Comparison of ENCODE assay signal across 14 cellular contexts in genomic region chr9:107707915-107708441, GRCh38.
A peak's percentile ranks its signal among the peaks of the same experiment; 100 is the strongest.
DNase-seq lines count a peak whose midpoint lies in the region; ATAC-seq and TF ChIP-seq lines count a peak whose summit lies in the region.
"Had no signal": no experiment of that assay in that cellular context is flagged by ENCODE, and none has a peak within 500 bp of the region (broad histone marks: within the 10 kb centered on the region; RNA-seq: fewer than 3 reads in every experiment).

No MANE protein-coding gene starts in this region.

- H3K79me2 ChIP-seq in SK-N-SH (ENCODE audit: insufficient read depth) (no peaks in the 10 kb centered on the region), smooth muscle cell (ENCODE audit: low read depth) (no peaks in the 10 kb centered on the region), MM.1S (ENCODE audit: low read length) (no peaks in the 10 kb centered on the region)

- H3K9ac ChIP-seq in SK-N-SH (no peak overlapping the region), smooth muscle cell (ENCODE audit: low read depth) (no peak overlapping the region), MM.1S (ENCODE audit: low read length) (no peak overlapping the region)

- H3K4me1 ChIP-seq in right atrium auricular region, result peaks cover 0 to 31% of the 10 kb centered on the region in 2 donors
- H3K4me1 ChIP-seq in SK-N-SH (ENCODE audit: control insufficient read depth in 1 of 2, insufficient read depth in 2 of 2, low read depth in 1 of 2, low read length in 1 of 2), result peaks cover 0 to 18% of the 10 kb centered on the region in 2 experiments; a peak in 2 of 4 replicates
- H3K4me1 ChIP-seq in smooth muscle cell (ENCODE audit: low read depth), result no peaks in the 10 kb centered on the region
- H3K4me1 ChIP-seq in MM.1S (ENCODE audit: low read length), result no peaks in the 10 kb centered on the region

- H3K4me2 ChIP-seq in SK-N-SH (peak overlapping the region; percentile 36; the same call in 1 of the 2 replicates), smooth muscle cell (peak overlapping the region; percentile 17), MM.1S (ENCODE audit: low read depth, low read length) (no peak overlapping the region)

- ATAC-seq in Right ventricle myocardium superior (ENCODE audit: poor library complexity), result peak; percentile 46

- peak overlapping the region in 1 of 2 donors; percentile 52 for H3K27ac ChIP-seq in right atrium auricular region
- peak overlapping the region in 1 of 2 experiments; percentile 74; a peak in 2 of 4 replicates for H3K27ac ChIP-seq in SK-N-SH (ENCODE audit: low read depth in 2 of 2, low read length in 1 of 2)
- peak overlapping the region; percentile 67 for H3K27ac ChIP-seq in smooth muscle cell (ENCODE audit: low read depth)
- no peak overlapping the region for H3K27ac ChIP-seq in MM.1S (ENCODE audit: low read length)
- H3K27ac ChIP-seq: upper lobe of left lung had no signal

- no peak for TF ChIP-seq CTCF in right atrium auricular region (IDR thresholded peaks at IDR 0.05)
- no peak for TF ChIP-seq CTCF in SK-N-SH (IDR thresholded peaks at IDR 0.05)
- TF ChIP-seq CTCF in fibroblast of villous mesenchyme (IDR thresholded peaks at IDR 0.05; ENCODE audit: insufficient read depth, low read depth, low read length), result no peak
- TF ChIP-seq CTCF in smooth muscle cell (IDR thresholded peaks at IDR 0.05; ENCODE audit: borderline replicate concordance, insufficient read depth, poor library complexity, severe bottlenecking), result no peak
- no peak for TF ChIP-seq CTCF in GM10248 (IDR thresholded peaks at IDR 0.05; ENCODE audit: control extremely low read depth, extremely low read depth, low read depth, missing control alignments)
- TF ChIP-seq CTCF in MM.1S (IDR thresholded peaks at IDR 0.05; ENCODE audit: low read length), result no peak

- POLR2A ChIA-PET in SK-N-SH (lab: Yijun Ruan, JAX), result no interaction called here
- POLR2A ChIA-PET in GM10248 (lab: Yijun Ruan, JAX), result no interaction called here

- H3K27me3 ChIP-seq in right atrium auricular region, result no peaks in the 10 kb centered on the region
- no peaks in the 10 kb centered on the region for H3K27me3 ChIP-seq in SK-N-SH (ENCODE audit: insufficient read depth)
- H3K27me3 ChIP-seq in smooth muscle cell (ENCODE audit: low read depth), result no peaks in the 10 kb centered on the region
- H3K27me3 ChIP-seq in MM.1S (replicated peaks; ENCODE audit: insufficient read depth, low read length), result no peaks in the 10 kb centered on the region
- H3K27me3 ChIP-seq: upper lobe of left lung had no signal

- H3F3A ChIP-seq in SK-N-SH (replicated peaks; ENCODE audit: insufficient read depth) (peaks cover 7% of the 10 kb centered on the region), smooth muscle cell (ENCODE audit: low read depth) (no peaks in the 10 kb centered on the region), MM.1S (ENCODE audit: insufficient read depth, low read length) (no peaks in the 10 kb centered on the region)

- no peaks in the 10 kb centered on the region for H3K9me2 ChIP-seq in SK-N-SH
- no peaks in the 10 kb centered on the region for H3K9me2 ChIP-seq in MM.1S (replicated peaks; ENCODE audit: insufficient read depth, low read length)

- no peak for TF ChIP-seq RAD21 in SK-N-SH (IDR thresholded peaks at IDR 0.05; ENCODE audit: low read length)

- 47% methylated on average over 7 of the region's 7 CpGs for WGBS in SK-N-SH (ENCODE audit: low lambda C conversion rate)
- 77% methylated on average over 7 of the region's 7 CpGs for WGBS in smooth muscle cell (ENCODE audit: low lambda C conversion rate)

- H3K9me3 ChIP-seq in right atrium auricular region, result no peaks in the 10 kb centered on the region
- H3K9me3 ChIP-seq in SK-N-SH, result no peaks in the 10 kb centered on the region
- H3K9me3 ChIP-seq in smooth muscle cell (replicated peaks; ENCODE audit: low read depth), result no peaks in the 10 kb centered on the region
- no peaks in the 10 kb centered on the region for H3K9me3 ChIP-seq in MM.1S (replicated peaks; ENCODE audit: insufficient read depth, low read length)
- H3K9me3 ChIP-seq: upper lobe of left lung had no signal

- intact Hi-C loops in Right ventricle myocardium superior (cut with DNase I), result no loop called here

- DNase-seq in Right ventricle myocardium superior (no peak), right atrium auricular region (ENCODE audit: low spot score) (no peak), SK-N-SH (no peak), fibroblast of villous mesenchyme (ENCODE audit: low read depth) (peak; percentile 76), smooth muscle cell (lab: John Stamatoyannopoulos, UW; ENCODE audit: unreplicated experiment) (no peak), GM10248 (ENCODE audit: extremely low spot score) (no peak), MM.1S (no peak), NCI-H1930 (lab: John Stamatoyannopoulos, UW) (no peak)
- DNase-seq: activated CD4-positive, alpha-beta memory T cell treated with anti-CD3 and anti-CD28 coated beads for 36 hours; activated gamma-delta T cell; kidney; NCI-H1105 treated with DMSO at 0.1 percent for 48 hours; NCI-H774 had no signal

- H3K36me3 ChIP-seq in right atrium auricular region (no peaks in the 10 kb centered on the region), SK-N-SH (replicated peaks in 1 of 2; ENCODE audit: control insufficient read depth in 1 of 2, insufficient read depth in 2 of 2, low read length in 1 of 2) (no peaks in the 10 kb centered on the region), smooth muscle cell (ENCODE audit: low read depth) (no peaks in the 10 kb centered on the region), MM.1S (replicated peaks; ENCODE audit: insufficient read depth, low read length) (no peaks in the 10 kb centered on the region)
- H3K36me3 ChIP-seq: upper lobe of left lung had no signal

- CTCF ChIA-PET in SK-N-SH (lab: Yijun Ruan, JAX), result no interaction called here
- CTCF ChIA-PET in GM10248 (lab: Yijun Ruan, JAX), result no interaction called here

- no peak for TF ChIP-seq EP300 in SK-N-SH (IDR thresholded peaks at IDR 0.05; ENCODE audit: borderline replicate concordance in 1 of 2, low read depth in 1 of 2, low read length in 1 of 2)

- H2AFZ ChIP-seq in SK-N-SH (ENCODE audit: low read depth) (no peak overlapping the region), smooth muscle cell (ENCODE audit: low read depth) (no peak overlapping the region), MM.1S (ENCODE audit: low read length) (no peak overlapping the region)

- H4K20me1 ChIP-seq in SK-N-SH (ENCODE audit: insufficient read depth) (no peaks in the 10 kb centered on the region), smooth muscle cell (ENCODE audit: low read depth) (no peaks in the 10 kb centered on the region), MM.1S (ENCODE audit: insufficient read depth, low read length) (no peaks in the 10 kb centered on the region)

- no peak overlapping the region for H3K4me3 ChIP-seq in right atrium auricular region
- no peak overlapping the region for H3K4me3 ChIP-seq in SK-N-SH (ENCODE audit: low read depth in 2 of 2, low read length in 1 of 2)
- H3K4me3 ChIP-seq in fibroblast of villous mesenchyme (ENCODE audit: low read depth, low read length), result no peak overlapping the region
- H3K4me3 ChIP-seq in smooth muscle cell, result no peak overlapping the region
- no peak overlapping the region for H3K4me3 ChIP-seq in MM.1S (ENCODE audit: low read length)
- H3K4me3 ChIP-seq: upper lobe of left lung had no signal

TF ChIP-seq in SK-N-SH, 30 proteins besides CTCF, POLR2A, EP300 and RAD21:
- TF ChIP-seq MEF2A (IDR thresholded peaks at IDR 0.05; ENCODE audit: borderline replicate concordance, low read depth) (no peak), JUND (IDR thresholded peaks at IDR 0.05) (peak; percentile 55), RFX5 (IDR thresholded peaks at IDR 0.05; ENCODE audit: low read length) (no peak), FOXJ3 (CRISPR knock-in tag; IDR thresholded peaks at IDR 0.05) (no peak), YY1 (IDR thresholded peaks at IDR 0.05; ENCODE audit: low read depth) (peak; percentile 15; the same call in 1 of the 2 replicates), FOSL2 (IDR thresholded peaks at IDR 0.05; ENCODE audit: borderline replicate concordance, low read depth) (peak; percentile 73), POLR2AphosphoS5 (IDR thresholded peaks at IDR 0.05; ENCODE audit: low read depth, low read length) (no peak), SMC3 (IDR thresholded peaks at IDR 0.05; ENCODE audit: low read depth, low read length) (no peak), NFIC (IDR thresholded peaks at IDR 0.05; ENCODE audit: borderline replicate concordance) (peak; percentile 60)
- TF ChIP-seq, protein P1, sequence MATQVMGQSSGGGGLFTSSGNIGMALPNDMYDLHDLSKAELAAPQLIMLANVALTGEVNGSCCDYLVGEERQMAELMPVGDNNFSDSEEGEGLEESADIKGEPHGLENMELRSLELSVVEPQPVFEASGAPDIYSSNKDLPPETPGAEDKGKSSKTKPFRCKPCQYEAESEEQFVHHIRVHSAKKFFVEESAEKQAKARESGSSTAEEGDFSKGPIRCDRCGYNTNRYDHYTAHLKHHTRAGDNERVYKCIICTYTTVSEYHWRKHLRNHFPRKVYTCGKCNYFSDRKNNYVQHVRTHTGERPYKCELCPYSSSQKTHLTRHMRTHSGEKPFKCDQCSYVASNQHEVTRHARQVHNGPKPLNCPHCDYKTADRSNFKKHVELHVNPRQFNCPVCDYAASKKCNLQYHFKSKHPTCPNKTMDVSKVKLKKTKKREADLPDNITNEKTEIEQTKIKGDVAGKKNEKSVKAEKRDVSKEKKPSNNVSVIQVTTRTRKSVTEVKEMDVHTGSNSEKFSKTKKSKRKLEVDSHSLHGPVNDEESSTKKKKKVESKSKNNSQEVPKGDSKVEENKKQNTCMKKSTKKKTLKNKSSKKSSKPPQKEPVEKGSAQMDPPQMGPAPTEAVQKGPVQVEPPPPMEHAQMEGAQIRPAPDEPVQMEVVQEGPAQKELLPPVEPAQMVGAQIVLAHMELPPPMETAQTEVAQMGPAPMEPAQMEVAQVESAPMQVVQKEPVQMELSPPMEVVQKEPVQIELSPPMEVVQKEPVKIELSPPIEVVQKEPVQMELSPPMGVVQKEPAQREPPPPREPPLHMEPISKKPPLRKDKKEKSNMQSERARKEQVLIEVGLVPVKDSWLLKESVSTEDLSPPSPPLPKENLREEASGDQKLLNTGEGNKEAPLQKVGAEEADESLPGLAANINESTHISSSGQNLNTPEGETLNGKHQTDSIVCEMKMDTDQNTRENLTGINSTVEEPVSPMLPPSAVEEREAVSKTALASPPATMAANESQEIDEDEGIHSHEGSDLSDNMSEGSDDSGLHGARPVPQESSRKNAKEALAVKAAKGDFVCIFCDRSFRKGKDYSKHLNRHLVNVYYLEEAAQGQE (IDR thresholded peaks at IDR 0.05; ENCODE audit: low read depth, low read length), result no peak
